In the genomic region with DNA sequence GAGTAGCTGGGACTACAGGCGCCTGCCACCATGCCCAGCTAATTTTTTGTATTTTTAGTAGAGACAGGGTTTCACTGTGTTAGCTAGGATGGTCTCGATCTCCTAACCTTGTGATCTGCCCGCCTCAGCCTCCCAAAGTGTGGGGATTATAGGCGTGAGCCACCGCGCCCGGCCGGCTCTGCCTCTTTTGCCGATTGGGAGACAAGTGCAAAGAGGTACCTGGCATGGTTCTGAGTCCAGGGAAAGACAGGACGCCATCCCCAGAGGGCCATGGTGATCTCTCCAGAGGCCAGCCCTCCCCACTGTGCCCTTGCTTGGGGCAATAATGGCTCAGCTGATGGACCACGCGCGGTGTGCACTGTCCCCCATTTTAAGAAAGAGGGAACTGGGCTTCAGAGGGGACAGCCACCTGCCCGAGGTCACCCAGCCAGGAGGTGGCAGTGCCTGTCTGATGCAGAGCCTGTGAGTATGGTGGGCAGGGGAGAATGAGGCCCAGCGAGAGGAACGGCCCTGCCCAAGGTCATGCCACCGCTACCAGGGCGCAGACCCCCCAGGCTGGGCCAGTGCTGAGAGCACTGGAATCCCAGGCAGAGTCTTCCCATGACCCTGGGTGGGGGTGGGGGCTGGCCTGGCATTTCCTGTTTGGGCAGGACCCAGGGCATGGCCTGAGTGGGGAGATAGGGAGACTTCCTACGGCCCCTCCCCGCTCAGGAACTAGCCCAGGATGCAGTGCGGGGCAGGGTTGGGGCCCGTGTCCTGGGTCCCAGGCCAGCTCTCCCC, we compare ENCODE assay signal across 1 cellular context.
TF ChIP-seq lines count a peak whose summit lies in the region.

No MANE protein-coding gene starts in this region.

TF ChIP-seq in IMR-90, 13 proteins besides CTCF, POLR2A, EP300 and RAD21:
- TF ChIP-seq CEBPB (IDR thresholded peaks at IDR 0.05; ENCODE audit: low read depth, low read length) = no peak
- no peak for TF ChIP-seq FOS (IDR thresholded peaks at IDR 0.05; ENCODE audit: low read depth, low read length)
- no peak for TF ChIP-seq ELK1 (IDR thresholded peaks at IDR 0.05; ENCODE audit: borderline replicate concordance, low read depth, low read length)
- no peak for TF ChIP-seq SMC3 (IDR thresholded peaks at IDR 0.05; ENCODE audit: low read depth, low read length)
- no peak for TF ChIP-seq MXI1 (IDR thresholded peaks at IDR 0.05; ENCODE audit: borderline replicate concordance, low read depth, low read length)
- no peak for TF ChIP-seq RFX5 (IDR thresholded peaks at IDR 0.05; ENCODE audit: low read depth, low read length)
- TF ChIP-seq, protein P1, sequence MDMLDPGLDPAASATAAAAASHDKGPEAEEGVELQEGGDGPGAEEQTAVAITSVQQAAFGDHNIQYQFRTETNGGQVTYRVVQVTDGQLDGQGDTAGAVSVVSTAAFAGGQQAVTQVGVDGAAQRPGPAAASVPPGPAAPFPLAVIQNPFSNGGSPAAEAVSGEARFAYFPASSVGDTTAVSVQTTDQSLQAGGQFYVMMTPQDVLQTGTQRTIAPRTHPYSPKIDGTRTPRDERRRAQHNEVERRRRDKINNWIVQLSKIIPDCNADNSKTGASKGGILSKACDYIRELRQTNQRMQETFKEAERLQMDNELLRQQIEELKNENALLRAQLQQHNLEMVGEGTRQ (IDR thresholded peaks at IDR 0.05; ENCODE audit: low read depth, low read length) = no peak
- TF ChIP-seq RCOR1 (IDR thresholded peaks at IDR 0.05; ENCODE audit: insufficient replicate concordance, low read length) = no peak
- TF ChIP-seq BHLHE40 (IDR thresholded peaks at IDR 0.05; ENCODE audit: low read depth, low read length) = no peak
- TF ChIP-seq NFE2L2 (IDR thresholded peaks at IDR 0.05; ENCODE audit: low read depth, low read length) = no peak
- TF ChIP-seq MAZ (IDR thresholded peaks at IDR 0.05; ENCODE audit: borderline replicate concordance, low read depth, low read length) = no peak
- no peak for TF ChIP-seq CHD1 (IDR thresholded peaks at IDR 0.05; ENCODE audit: low read depth, low read length)
- no peak for TF ChIP-seq MAFK (IDR thresholded peaks at IDR 0.05; ENCODE audit: low read depth, low read length)
